In the genomic region with DNA sequence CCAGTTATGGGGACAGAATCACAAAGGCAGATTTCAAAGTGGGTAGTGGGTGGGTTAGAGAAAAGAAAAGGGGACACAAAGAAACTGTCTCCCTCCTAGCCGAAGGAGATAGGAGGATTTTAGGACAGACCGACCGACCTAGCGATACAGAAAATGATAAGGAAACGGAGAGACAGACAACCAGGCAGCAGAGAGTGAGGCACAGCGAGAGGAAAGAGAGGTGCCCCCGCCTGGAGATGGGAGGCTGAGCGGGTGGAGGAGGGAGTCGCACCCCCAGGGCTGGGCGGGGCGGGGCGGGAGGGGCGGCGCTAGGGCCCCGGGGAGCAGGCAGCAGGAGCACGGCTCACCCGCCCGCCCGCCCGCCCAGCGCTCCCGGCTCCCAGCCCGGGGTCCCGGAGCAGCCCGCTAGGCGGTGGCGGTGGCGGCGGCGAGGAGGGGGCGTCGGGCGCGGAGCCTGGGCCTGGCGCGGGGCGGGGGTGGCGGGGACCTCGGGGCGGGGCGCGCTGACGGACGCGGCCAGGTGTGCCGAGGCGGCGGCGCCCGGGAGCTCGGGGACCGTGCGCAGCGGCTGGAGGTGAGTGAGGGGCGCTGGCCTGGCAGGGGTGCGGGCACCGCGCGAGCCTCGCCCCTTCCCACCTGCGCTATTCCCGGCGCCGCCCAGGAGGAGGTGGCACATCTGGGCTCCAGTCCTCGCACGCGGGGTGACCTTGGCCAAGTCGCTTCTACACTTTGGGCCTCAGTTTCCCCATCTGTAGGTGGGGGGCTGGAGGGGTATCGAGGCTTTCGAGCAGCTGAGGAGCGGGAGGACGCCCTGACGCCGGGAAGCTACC, we compare ENCODE assay signal across 8 cellular contexts. TPM values are rescaled to one million over a fixed set of nuclear protein-coding genes. Genes with fewer than 3 reads are reported as not detected.
DNase-seq lines count a peak whose midpoint lies in the region; ATAC-seq and TF ChIP-seq lines count a peak whose summit lies in the region.

No MANE protein-coding gene starts in this region.

- no peaks in the 10 kb centered on the region for H3K27me3 ChIP-seq in A673 (replicated peaks; ENCODE audit: insufficient read depth, low read depth, low read length, poor library complexity)
- H3K27me3 ChIP-seq in MM.1S (replicated peaks; ENCODE audit: insufficient read depth, low read length) = peaks cover 9% of the 10 kb centered on the region
- H3K27me3 ChIP-seq in heart left ventricle = peaks cover 0 to 10% (median 0%) of the 10 kb centered on the region in 9 donors
- no peaks in the 10 kb centered on the region for H3K27me3 ChIP-seq in rectal smooth muscle tissue (ENCODE audit: control insufficient read depth, insufficient read depth, low read length)

- 0 out of 2 replicates have a peak, but pooled peaks cover 6% of the 10 kb centered on the region for H3F3A ChIP-seq in MM.1S (ENCODE audit: insufficient read depth, low read length)

- no peaks in the 10 kb centered on the region for H3K36me3 ChIP-seq in A673 (ENCODE audit: insufficient read depth, low read length, poor library complexity, severe bottlenecking)
- H3K36me3 ChIP-seq in MM.1S (replicated peaks; ENCODE audit: insufficient read depth, low read length) = no peaks in the 10 kb centered on the region
- peaks cover 0 to 4% (median 0%) of the 10 kb centered on the region in 9 donors for H3K36me3 ChIP-seq in heart left ventricle
- H3K36me3 ChIP-seq in rectal smooth muscle tissue (ENCODE audit: control insufficient read depth, insufficient read depth, low read length) = no peaks in the 10 kb centered on the region

- H3K9me2 ChIP-seq in MM.1S (replicated peaks; ENCODE audit: insufficient read depth, low read length) = no peaks in the 10 kb centered on the region

- H3K9ac ChIP-seq in MM.1S (ENCODE audit: low read length) (no peak overlapping the region), rectal smooth muscle tissue (ENCODE audit: low read length) (peak overlapping the region; percentile 73)

- no peaks in the 10 kb centered on the region for H3K9me3 ChIP-seq in A673 (ENCODE audit: low read depth, low read length, poor library complexity, severe bottlenecking)
- no peaks in the 10 kb centered on the region for H3K9me3 ChIP-seq in MM.1S (replicated peaks; ENCODE audit: insufficient read depth, low read length)
- no peaks in the 10 kb centered on the region for H3K9me3 ChIP-seq in heart left ventricle

- no peaks in the 10 kb centered on the region for H3K79me2 ChIP-seq in MM.1S (ENCODE audit: low read length)

- TF ChIP-seq POLR2A in heart left ventricle (IDR thresholded peaks at IDR 0.05) = no peak

- intact Hi-C loops in A673 (cut with micrococcal nuclease; ENCODE audit: unreplicated experiment) = no loop called here
- intact Hi-C loops in heart left ventricle (cut with DNase I) = loop anchor here in 2 of 10 donors (2.0 to 5.0 kb wide), 2 partner anchors 24 to 32 kb away; no protein-coding TSS in a partner anchor

- H4K20me1 ChIP-seq in MM.1S (ENCODE audit: insufficient read depth, low read length) = no peaks in the 10 kb centered on the region

- POLR2A ChIA-PET in A673 (lab: Charles Lee; ENCODE audit: low non-redundant PET) = no interaction called here

- CTCF ChIA-PET in A673 (lab: Charles Lee) = no interaction called here

- ATAC-seq in GM19043 (IDR thresholded peaks at IDR 0.05; ENCODE audit: low read depth, unreplicated experiment) = peak; percentile 38
- peak in 3 of 4 donors; percentile 31 to 36 (median 34) for ATAC-seq in heart left ventricle

- peak overlapping the region; percentile 62 for H3K4me3 ChIP-seq in A673 (ENCODE audit: low read depth, low read length, poor library complexity, severe bottlenecking)
- peak overlapping the region; percentile 52; the same call in 1 of the 2 replicates for H3K4me3 ChIP-seq in MM.1S (ENCODE audit: low read length)
- peak overlapping the region; percentile 52 to 99 (median 92) for H3K4me3 ChIP-seq in heart left ventricle
- H3K4me3 ChIP-seq in rectal smooth muscle tissue (ENCODE audit: low read length) = peak overlapping the region; percentile 84

- BruUV-seq in A673 (replicated peaks; lab: Mats Ljungman, UMichigan) = no TSS peak

- 3 to 10% (median 6%) methylated on average over 20 to 74 of the region's 74 CpGs for WGBS in heart left ventricle, 4 donors

- H3K4me1 ChIP-seq in A673 (ENCODE audit: insufficient read depth, low read length, poor library complexity, severe bottlenecking) (peaks cover 64% of the 10 kb centered on the region), MM.1S (ENCODE audit: low read length) (peaks cover 7% of the 10 kb centered on the region; the same call in 1 of the 2 replicates), heart left ventricle (peaks cover 12 to 90% (median 75%) of the 10 kb centered on the region in 12 donors), rectal smooth muscle tissue (ENCODE audit: control insufficient read depth, insufficient read depth, low read length) (no peaks in the 10 kb centered on the region)

- DNase-seq in A673 (ENCODE audit: low spot score) = peak; percentile 57
- DNase-seq in MM.1S = no peak
- DNase-seq in activated naive CD4-positive, alpha-beta T cell treated with anti-CD3 and anti-CD28 coated beads, Interleukin-2, amount 50 U/mL, for 16 hours = peak; percentile 34
- DNase-seq in heart left ventricle = peak in 4 of 5 donors; percentile 64 to 73 (median 68)
- no peak for DNase-seq in DMS153 treated with DMSO at 0.1 percent for 48 hours (lab: John Stamatoyannopoulos, UW; ENCODE audit: unreplicated experiment)
- no peak for DNase-seq in HK-2 (ENCODE audit: unreplicated experiment)

- H3K27ac ChIP-seq in A673 (ENCODE audit: low read depth, low read length, poor library complexity, severe bottlenecking) (no peak overlapping the region), MM.1S (ENCODE audit: low read length) (no peak overlapping the region), heart left ventricle (peak overlapping the region; percentile 93 to 100 (median 99)), rectal smooth muscle tissue (ENCODE audit: low read depth, low read length) (peak overlapping the region; percentile 82)

- no peak for TF ChIP-seq CTCF in A673 (conservative IDR thresholded peaks at IDR 0.05; ENCODE audit: low read depth, low read length)
- TF ChIP-seq CTCF in MM.1S (IDR thresholded peaks at IDR 0.05; ENCODE audit: low read length) = no peak
- TF ChIP-seq CTCF in heart left ventricle (IDR thresholded peaks at IDR 0.05) = peak in 5 of 12 donors; percentile 11 to 48 (median 15)

- H2AFZ ChIP-seq in MM.1S (ENCODE audit: low read length) = no peak overlapping the region

- H3K4me2 ChIP-seq in MM.1S (ENCODE audit: low read depth, low read length) = peak overlapping the region; percentile 95

RNA-seq across cellular contexts. Expression of a gene that starts 15.9 kb away (rescaled TPM):
- total RNA-seq in A673 (2021) (7.6 and 10.0 TPM in 2 replicates), heart left ventricle (100 to 1,000 TPM; 444 to 782 (median 590) TPM)
- 100 to 1,000 TPM; 304 to 791 TPM for polyA plus RNA-seq in heart left ventricle

RNA-seq across cellular contexts. Expression of a gene that starts 36.5 kb away (rescaled TPM):
- 2.4 and 2.7 TPM in 2 replicates for total RNA-seq in A673 (2021)
- 10 to 100 TPM in 1 of 9 donors, 1 to 10 TPM in 8; 1.8 to 10.2 (median 5.1) TPM for total RNA-seq in heart left ventricle
- 1 to 10 TPM; 1.2 to 4.6 TPM for polyA plus RNA-seq in heart left ventricle

Comparison
In these comparisons a context has a peak if more than half of its experiments do, and no peak if none do; other contexts are left out.
1. DNase-seq: peak in A673 (single experiment), activated naive CD4-positive, alpha-beta T cell treated with anti-CD3 and anti-CD28 coated beads, Interleukin-2, amount 50 U/mL, for 16 hours (single experiment) and heart left ventricle (4 of 5); none in MM.1S (single experiment), DMS153 treated with DMSO at 0.1 percent for 48 hours (single experiment) and HK-2 (single experiment).
2. H3K27ac ChIP-seq: peak in heart left ventricle (12 of 12) and rectal smooth muscle tissue (single experiment); none in A673 (single experiment) and MM.1S (single experiment).
3. RNA of a gene that starts 15.9 kb away (total RNA-seq): 444 to 782 TPM in heart left ventricle; 7.6 to 10.0 TPM in A673; every median in the first group is over 10 times any median in the second.
4. Peak in every context shown above with its lines, with median percentiles within 50 percentile points of each other: H3K4me3 ChIP-seq.